In genomic region chr14:64625363-64626232, GRCh38 we compare ENCODE assay signal across 16 cellular contexts.
DNase-seq lines count a peak whose midpoint lies in the region; ATAC-seq, FAIRE-seq and TF ChIP-seq lines count a peak whose summit lies in the region.
"Had no signal": no experiment of that assay in that cellular context is flagged by ENCODE, and none has a peak within 500 bp of the region (broad histone marks: within the 10 kb centered on the region; RNA-seq: fewer than 3 reads in every experiment).

No MANE protein-coding gene starts in this region.

- peaks cover 4% of the 10 kb centered on the region for H3K27me3 Mint-ChIP-seq in GM23338 (ENCODE audit: insufficient read depth, low read depth, poor library complexity)
- H3K27me3 Mint-ChIP-seq: activated CD4-positive, alpha-beta T cell treated with anti-CD3 and anti-CD28 coated beads for 36 hours had no signal

- H3K36me3 ChIP-seq in GM23338 (ENCODE audit: insufficient read depth) (no peaks in the 10 kb centered on the region), body of pancreas (replicated peaks in 1 of 2; ENCODE audit: insufficient read depth in 1 of 2, low read depth in 2 of 2) (no peaks in the 10 kb centered on the region), keratinocyte (ENCODE audit: control insufficient read depth in 2 of 2, extremely low read depth in 1 of 2, insufficient read depth in 2 of 2, low read length in 2 of 2) (no peaks in the 10 kb centered on the region), pancreas (no peaks in the 10 kb centered on the region), H7 (replicated peaks; ENCODE audit: control insufficient read depth, insufficient read depth, low read length) (no peaks in the 10 kb centered on the region)

- no peak overlapping the region for H3K4me3 Mint-ChIP-seq in GM23338
- H3K4me3 Mint-ChIP-seq: activated CD4-positive, alpha-beta T cell treated with anti-CD3 and anti-CD28 coated beads for 36 hours; CD8-positive, alpha-beta T cell; T-helper 2 cell treated with Interferon-gamma antibody and Interleukin-4, amounts not matched to agents 5 μg/mL and 100 μg/mL, for 36 hours had no signal

- intact Hi-C loops in body of pancreas (cut with DNase I), result loop anchor here (10.0 kb wide), 1 partner anchor 71 kb away; no protein-coding TSS in a partner anchor
- intact Hi-C loops in pancreas (cut with DNase I), result no loop called here

- H3K4me1 Mint-ChIP-seq in GM23338, result peaks cover 20% of the 10 kb centered on the region
- H3K4me1 Mint-ChIP-seq: activated CD4-positive, alpha-beta T cell treated with anti-CD3 and anti-CD28 coated beads for 36 hours had no signal

- H3K79me2 ChIP-seq in GM23338 (replicated peaks; ENCODE audit: insufficient read depth), result no peaks in the 10 kb centered on the region
- no peaks in the 10 kb centered on the region for H3K79me2 ChIP-seq in keratinocyte (ENCODE audit: control insufficient read depth, insufficient read depth, low read length)

- FAIRE-seq in keratinocyte (lab: Jason Lieb, UNC), result peak; percentile 56
- FAIRE-seq in pancreas (lab: Jason Lieb, UNC), result no peak

- dilution Hi-C loops in keratinocyte (cut with MboI; ENCODE audit: extremely low pct_ligation_motif_present, low sequenced_read_pairs), result no loop called here

- no peaks in the 10 kb centered on the region; the same call in 1 of the 2 replicates for H3K9me2 ChIP-seq in GM23338 (ENCODE audit: insufficient read depth)

- no peaks in the 10 kb centered on the region for H3K27me3 ChIP-seq in GM23338 (ENCODE audit: insufficient read depth)
- no peaks in the 10 kb centered on the region for H3K27me3 ChIP-seq in body of pancreas
- no peaks in the 10 kb centered on the region for H3K27me3 ChIP-seq in keratinocyte (ENCODE audit: control insufficient read depth, extremely low read depth, insufficient read depth, low read length)
- no peaks in the 10 kb centered on the region for H3K27me3 ChIP-seq in pancreas
- no peaks in the 10 kb centered on the region for H3K27me3 ChIP-seq in H7 (ENCODE audit: control insufficient read depth, insufficient read depth, low read length)

- peak overlapping the region; percentile 89 for H2AFZ ChIP-seq in GM23338
- H2AFZ ChIP-seq in keratinocyte (ENCODE audit: control insufficient read depth, low read length), result peak overlapping the region; percentile 62

- TF ChIP-seq POLR2A in body of pancreas (IDR thresholded peaks at IDR 0.05), result no peak

- TF ChIP-seq CTCF in GM23338 (conservative IDR thresholded peaks at IDR 0.05; ENCODE audit: low read depth in 2 of 2), result no peak
- TF ChIP-seq CTCF in body of pancreas (IDR thresholded peaks at IDR 0.05), result no peak
- no peak for TF ChIP-seq CTCF in keratinocyte (optimal IDR thresholded peaks at IDR 0.05 in 1 of 3, IDR thresholded peaks at IDR 0.05 in 1 of 3, conservative IDR thresholded peaks at IDR 0.05 in 1 of 3; ENCODE audit: extremely low read depth in 1 of 3, insufficient read depth in 2 of 3, low read length in 3 of 3)
- no peak for TF ChIP-seq CTCF in pancreas (IDR thresholded peaks at IDR 0.05)

- H3K9ac ChIP-seq in keratinocyte (ENCODE audit: control insufficient read depth, extremely low read depth, insufficient read depth, low read length), result no peak overlapping the region

- H4K20me1 ChIP-seq in GM23338 (replicated peaks; ENCODE audit: insufficient read depth) (no peaks in the 10 kb centered on the region), keratinocyte (ENCODE audit: control insufficient read depth, extremely low read depth, insufficient read depth, low read length) (no peaks in the 10 kb centered on the region)

- no peaks in the 10 kb centered on the region for H3K9me1 ChIP-seq in keratinocyte (ENCODE audit: control insufficient read depth, extremely low read depth, insufficient read depth, low read length)

- H3K27ac ChIP-seq in GM23338 (ENCODE audit: low read depth) (no peak overlapping the region), body of pancreas (no peak overlapping the region), keratinocyte (ENCODE audit: control insufficient read depth, insufficient read depth, low read length) (no peak overlapping the region), pancreas (no peak overlapping the region)

- 39 to 40% methylated on average over 12 to 15 of the region's 15 CpGs for WGBS in body of pancreas, 2 donors
- WGBS in pancreas, 2 donors, result 43 to 44% methylated on average over 15 of the region's 15 CpGs

- no peaks in the 10 kb centered on the region for H3K36me3 Mint-ChIP-seq in GM23338 (ENCODE audit: low read depth)
- H3K36me3 Mint-ChIP-seq: CD8-positive, alpha-beta T cell had no signal

- H3K9me3 ChIP-seq in body of pancreas, result no peaks in the 10 kb centered on the region
- no peaks in the 10 kb centered on the region for H3K9me3 ChIP-seq in keratinocyte (ENCODE audit: control insufficient read depth, low read depth, low read length)
- H3K9me3 ChIP-seq in pancreas, result no peaks in the 10 kb centered on the region

- peaks cover 6% of the 10 kb centered on the region; the same call in 1 of the 2 replicates for H3K4me1 ChIP-seq in GM23338 (ENCODE audit: insufficient read depth)
- H3K4me1 ChIP-seq in body of pancreas, result peaks cover 9% of the 10 kb centered on the region
- peaks cover 33% of the 10 kb centered on the region for H3K4me1 ChIP-seq in keratinocyte (ENCODE audit: control insufficient read depth, extremely low read depth, insufficient read depth, low read length)
- peaks cover 0 to 7% (median 0%) of the 10 kb centered on the region in 3 donors for H3K4me1 ChIP-seq in pancreas

- H3F3A ChIP-seq in GM23338 (replicated peaks; ENCODE audit: low read depth), result no peaks in the 10 kb centered on the region

- DNase-seq in GM23338 (ENCODE audit: low spot score) (no peak), body of pancreas (peak in 3 of 4 donors; percentile 43 to 61 (median 49)), keratinocyte (ENCODE audit: low read depth, low spot score) (no peak), pancreas (peak in 5 of 6 donors; percentile 14 to 64 (median 45)), H7 (no peak), SK-N-DZ (ENCODE audit: low spot score) (no peak), HCEC 1CT (no peak)
- DNase-seq: activated CD4-positive, alpha-beta T cell treated with anti-CD3 and anti-CD28 coated beads for 36 hours; activated CD8-positive, alpha-beta memory T cell treated with anti-CD3 and anti-CD28 coated beads, Interleukin-2, amount 50 U/mL, for 48 hours; activated naive CD4-positive, alpha-beta T cell treated with anti-CD3 and anti-CD28 coated beads, Interleukin-2, amount 50 U/mL, for 16 hours; CD8-positive, alpha-beta T cell; Kasumi-1; NCI-H1417 treated with DMSO at 0.1 percent for 48 hours; NK-92 treated with Interleukin-12 subunit alpha and Interleukin-12 subunit beta, amount 100 ng/mL, for 24 hours had no signal

- H3K4me3 ChIP-seq in GM23338 (no peak overlapping the region), body of pancreas (no peak overlapping the region), keratinocyte (ENCODE audit: control insufficient read depth in 2 of 3, extremely low read depth in 1 of 3, insufficient read depth in 2 of 3, low read depth in 1 of 3, low read length in 3 of 3) (no peak overlapping the region), pancreas (no peak overlapping the region), H7 (ENCODE audit: insufficient read depth, low read depth, low read length) (no peak overlapping the region)

- H3K4me2 ChIP-seq in GM23338 (no peak overlapping the region), keratinocyte (ENCODE audit: control insufficient read depth, extremely low read depth, insufficient read depth, low read depth, low read length) (peak overlapping the region; percentile 38)

- H3K9me3 Mint-ChIP-seq in GM23338, result no peaks in the 10 kb centered on the region
- H3K9me3 Mint-ChIP-seq: CD8-positive, alpha-beta T cell; T-helper 2 cell treated with Interferon-gamma antibody and Interleukin-4, amounts not matched to agents 5 μg/mL and 100 μg/mL, for 36 hours had no signal

- H3K27ac Mint-ChIP-seq in GM23338, result no peak overlapping the region
- H3K27ac Mint-ChIP-seq: activated CD4-positive, alpha-beta T cell treated with anti-CD3 and anti-CD28 coated beads for 36 hours; CD8-positive, alpha-beta T cell; T-helper 2 cell treated with Interferon-gamma antibody and Interleukin-4, amounts not matched to agents 5 μg/mL and 100 μg/mL, for 36 hours had no signal

- peak; percentile 63 for ATAC-seq in GM23338
- peak; percentile 48 for ATAC-seq in body of pancreas
- ATAC-seq in pancreas, result peak; percentile 57 to 90 (median 72)
- no peak for ATAC-seq in SK-N-SH treated with all-trans-retinoic acid at 6 μM for 48 hours
- ATAC-seq: activated CD4-positive, alpha-beta T cell treated with anti-CD3 and anti-CD28 coated beads for 36 hours; CD8-positive, alpha-beta T cell had no signal

TF ChIP-seq in GM23338, 12 proteins besides CTCF, POLR2A, EP300 and RAD21 (continues in another document):
- TF ChIP-seq EZH2 (IDR thresholded peaks at IDR 0.05; ENCODE audit: low read depth, unreplicated experiment) (no peak), ZNF331 (CRISPR knock-in tag; IDR thresholded peaks at IDR 0.05; ENCODE audit: low read depth) (no peak), NANOG (IDR thresholded peaks at IDR 0.05; ENCODE audit: borderline replicate concordance) (no peak)

TF ChIP-seq in SK-N-SH treated with all-trans-retinoic acid at 6 μM for 48 hours, 23 proteins besides CTCF, POLR2A, EP300 and RAD21:
- TF ChIP-seq BACH2 (CRISPR knock-in tag; IDR thresholded peaks at IDR 0.05; ENCODE audit: borderline replicate concordance) (no peak), GLIS3 (CRISPR knock-in tag; IDR thresholded peaks at IDR 0.05) (no peak), TOX (CRISPR knock-in tag; IDR thresholded peaks at IDR 0.05; ENCODE audit: borderline replicate concordance) (no peak), ZNF8 (CRISPR knock-in tag; IDR thresholded peaks at IDR 0.05) (no peak), ZNF70 (CRISPR knock-in tag; IDR thresholded peaks at IDR 0.05) (no peak), ZNF565 (CRISPR knock-in tag; conservative IDR thresholded peaks at IDR 0.05; ENCODE audit: low read depth) (no peak)

Comparison
In these comparisons a context has a peak if more than half of its experiments do, and no peak if none do; other contexts are left out.
1. DNase-seq: peak in body of pancreas (3 of 4) and pancreas (5 of 6); none in GM23338 (single experiment), keratinocyte (single experiment), H7 (single experiment), SK-N-DZ (single experiment) and HCEC 1CT (single experiment).